ENCODE assay signal across 36 cellular contexts in genomic region chr22:36085476-36086169, GRCh38. TPM values are rescaled to one million over a fixed set of nuclear protein-coding genes. Genes with fewer than 3 reads are reported as not detected.
"Had no signal": no experiment of that assay in that cellular context is flagged by ENCODE, and none has a peak within 500 bp of the region (broad histone marks: within the 10 kb centered on the region; RNA-seq: fewer than 3 reads in every experiment).

No MANE protein-coding gene starts in this region.

- H3K4me2 ChIP-seq: PC-9 had no signal

- H3K27me3 ChIP-seq: adrenal gland had no signal

- H3K4me1 ChIP-seq: adrenal gland had no signal

- H2AFZ ChIP-seq: PC-9 had no signal

- H3K36me3 ChIP-seq: adrenal gland had no signal

- ATAC-seq: activated naive CD4-positive, alpha-beta T cell treated with anti-CD3 and anti-CD28 coated beads, Interleukin-2, amount 50 U/mL, for 72 hours; Right ventricle myocardium inferior had no signal

- DNase-seq: activated B cell treated with CpG ODN at 0.5 μM for 24 hours; activated CD4-positive, alpha-beta memory T cell treated with anti-CD3 and anti-CD28 coated beads for 36 hours; activated CD4-positive, alpha-beta T cell treated with anti-CD3 and anti-CD28 coated beads for 4 hours; activated CD4-positive, alpha-beta T cell treated with anti-CD3 and anti-CD28 coated beads, Interleukin-2, amount 50 U/mL, for 1 hour; activated CD4-positive, CD25-positive, alpha-beta regulatory T cell treated with anti-CD3 and anti-CD28 coated beads, Interleukin-2, amount 50 U/mL, for 72 hours; activated CD8-positive, alpha-beta memory T cell treated with anti-CD3 and anti-CD28 coated beads, Interleukin-2, amount 50 U/mL, for 4 hours; activated gamma-delta T cell; activated naive CD4-positive, alpha-beta T cell treated with Interleukin-2 at 50 U/mL for 16 hours; activated T-cell treated with anti-CD3 and anti-CD28 coated beads, Interleukin-2, amount 50 U/mL, for 48 hours; adrenal gland; caudate nucleus; cerebellar nuclear complex; Kasumi-1; MM.1S; NCI-H1092 treated with DMSO at 0.1 percent for 48 hours; NCI-H1417; NCI-H146; NCI-H187; NCI-H2029 treated with DMSO at 0.1 percent for 48 hours; NCI-H2107; NCI-H2171; NCI-H510A; NCI-H526; NCI-H748 treated with DMSO at 0.1 percent for 48 hours; SIG-M5; SW 1271; T-helper 1 cell; T-helper 2 cell; T-helper 9 cell had no signal

- FAIRE-seq: astrocyte, RCC 7860 had no signal

- H3K9me3 ChIP-seq: adrenal gland had no signal

- H3K27ac ChIP-seq: adrenal gland, PC-9, RWPE1, VCaP had no signal

- H3K4me3 ChIP-seq: adrenal gland, PC-9 had no signal

RNA-seq across cellular contexts. Expression of gene RBFOX2, which starts 57.0 kb away (rescaled TPM):
- total RNA-seq: activated B cell treated with CpG ODN at 0.5 μM for 24 hours had no signal
